ENCODE assay signal across 8 cellular contexts in genomic region chr6:169722362-169723199, GRCh38. TPM values are rescaled to one million over a fixed set of nuclear protein-coding genes. Genes with fewer than 3 reads are reported as not detected.
DNase-seq lines count a peak whose midpoint lies in the region; ATAC-seq and TF ChIP-seq lines count a peak whose summit lies in the region.

No MANE protein-coding gene starts in this region.

- H3K4me1 Mint-ChIP-seq in nephron: peaks cover 42% of the 10 kb centered on the region

- H3K27ac Mint-ChIP-seq in nephron: peak overlapping the region; percentile 84 to 96 (median 90)

- POLR2A ChIA-PET in HEK293 (lab: Yijun Ruan, JAX): interaction anchor here (1.1 to 3.2 kb wide), 5 partner anchors 18 to 367 kb away, joined by 3 to 33 read pairs (median 8); partner anchors contain the start of genes C6orf120, DYNLT2, ERMARD and WDR27

- peaks cover 8% of the 10 kb centered on the region for H3K36me3 Mint-ChIP-seq in nephron (ENCODE audit: low read depth)

- peak overlapping the region; percentile 90 to 97 (median 96) for H3K4me3 Mint-ChIP-seq in nephron

- H3K4me3 ChIP-seq in GM12864 (ENCODE audit: low read depth, low read length) (peak overlapping the region; percentile 64), HEK293 (ENCODE audit: low read depth, low read length) (peak overlapping the region; percentile 89), urinary bladder (ENCODE audit: low read depth, low read length) (peak overlapping the region; percentile 98)

- TF ChIP-seq CTCF in GM12864 (IDR thresholded peaks at IDR 0.05; ENCODE audit: low read depth, low read length, missing control alignments) (no peak), HEK293 (tag by site-specific recombination; IDR thresholded peaks at IDR 0.05) (no peak), nephron (IDR thresholded peaks at IDR 0.05; ENCODE audit: unreplicated experiment in 3 of 3) (no peak)

- 4% methylated on average over 22 of the region's 22 CpGs for WGBS in urinary bladder

- H3K4me1 ChIP-seq in HEK293 (ENCODE audit: control insufficient read depth, insufficient read depth, low read length) (0 out of 2 replicates have a peak, but pooled peaks cover 4% of the 10 kb centered on the region), urinary bladder (ENCODE audit: insufficient read depth) (no peaks in the 10 kb centered on the region)

- no peak for ATAC-seq in HG02973 (IDR thresholded peaks at IDR 0.05; ENCODE audit: unreplicated experiment)

- H3K27ac ChIP-seq in HEK293 (ENCODE audit: extremely low read depth, low read depth, low read length): peak overlapping the region; percentile 90
- peak overlapping the region; percentile 51 for H3K27ac ChIP-seq in urinary bladder (ENCODE audit: low read depth)

- DNase-seq in GM12864 (ENCODE audit: low read depth): no peak
- peak; percentile 59 for DNase-seq in NCI-H69 (lab: John Stamatoyannopoulos, UW)
- DNase-seq in activated T-helper 1 cell treated with anti-CD3 and anti-CD28 coated beads, Interleukin-2, amount 50 U/mL, for 16 hours (ENCODE audit: low read depth in 1 of 2, low spot score in 1 of 2): peak; percentile 9 to 20
- DNase-seq in fibroblast of peridontal ligament (ENCODE audit: extremely low read depth): peak; percentile 48

- no peaks in the 10 kb centered on the region for H3K27me3 Mint-ChIP-seq in nephron (ENCODE audit: low read depth)

- H3K36me3 ChIP-seq in HEK293 (ENCODE audit: control insufficient read depth in 2 of 2, insufficient read depth in 1 of 2, low read length in 2 of 2) (peaks cover 10 to 11% of the 10 kb centered on the region in 2 experiments), urinary bladder (ENCODE audit: insufficient read depth) (no peaks in the 10 kb centered on the region)

- CTCF ChIA-PET in HEK293 (lab: Yijun Ruan, JAX): interaction anchor here (0.6 to 2.6 kb wide), 4 partner anchors 13 to 852 kb away, joined by 3 to 21 read pairs (median 4); partner anchors contain the start of genes C6orf120 and WDR27

- no peaks in the 10 kb centered on the region for H3K9me3 Mint-ChIP-seq in nephron

- no peaks in the 10 kb centered on the region for H3K9me3 ChIP-seq in HEK293 (ENCODE audit: control insufficient read depth, insufficient read depth, low read depth, low read length)

TF ChIP-seq in HEK293, 187 proteins besides CTCF, POLR2A, EP300 and RAD21 (continues in another document):
- TF ChIP-seq ZNF610 (tag by site-specific recombination; IDR thresholded peaks at IDR 0.05; ENCODE audit: borderline replicate concordance) (no peak), ZNF394 (tag by site-specific recombination; IDR thresholded peaks at IDR 0.05; ENCODE audit: borderline replicate concordance) (no peak), ZNF530 (tag by site-specific recombination; IDR thresholded peaks at IDR 0.05; ENCODE audit: low read depth) (no peak), ZNF416 (tag by site-specific recombination; IDR thresholded peaks at IDR 0.05) (no peak), ZNF148 (tag by site-specific recombination; IDR thresholded peaks at IDR 0.05; ENCODE audit: borderline replicate concordance) (no peak), EGR2 (tag by site-specific recombination; IDR thresholded peaks at IDR 0.05; ENCODE audit: low read depth) (no peak), ZNF704 (tag by site-specific recombination; IDR thresholded peaks at IDR 0.05) (no peak), TRIM28 (IDR thresholded peaks at IDR 0.05; ENCODE audit: borderline replicate concordance, low read length) (no peak; the same call in 1 of the 2 replicates), SETDB1 (IDR thresholded peaks at IDR 0.05; ENCODE audit: insufficient read length, low read length) (no peak), ZNF274 (IDR thresholded peaks at IDR 0.05; ENCODE audit: low read length) (no peak), ZNF274 (tag by site-specific recombination; IDR thresholded peaks at IDR 0.05; ENCODE audit: borderline replicate concordance) (no peak), REST (tag by site-specific recombination; IDR thresholded peaks at IDR 0.05) (no peak), ZNF175 (tag by site-specific recombination; IDR thresholded peaks at IDR 0.05) (no peak), ZNF433 (tag by site-specific recombination; IDR thresholded peaks at IDR 0.05; ENCODE audit: low read depth) (no peak), GFI1B (tag by site-specific recombination; IDR thresholded peaks at IDR 0.05) (peak; percentile 42; the same call in 1 of the 2 replicates), ZNF707 (tag by site-specific recombination; IDR thresholded peaks at IDR 0.05) (no peak), WT1 (tag by site-specific recombination; IDR thresholded peaks at IDR 0.05) (no peak; the same call in 1 of the 2 replicates), RBAK (tag by site-specific recombination; IDR thresholded peaks at IDR 0.05) (no peak), ZNF488 (tag by site-specific recombination; IDR thresholded peaks at IDR 0.05) (no peak), ZNF548 (tag by site-specific recombination; IDR thresholded peaks at IDR 0.05) (no peak)

RNA-seq across cellular contexts. Expression of gene PHF10, which starts 1.7 kb away (rescaled TPM):
- 76.1 TPM for total RNA-seq in urinary bladder
- 44.2 TPM for polyA plus RNA-seq in urinary bladder

RNA-seq across cellular contexts. Expression of gene C6orf120, which starts 20.7 kb away (rescaled TPM):
- total RNA-seq in urinary bladder: 48.2 TPM
- 21.7 TPM for polyA plus RNA-seq in urinary bladder

RNA-seq across cellular contexts. Expression of gene WDR27, which starts 20.8 kb away (rescaled TPM):
- total RNA-seq in urinary bladder: 54.5 TPM
- 15.9 TPM for polyA plus RNA-seq in urinary bladder

RNA-seq across cellular contexts. Expression of gene DYNLT2, which starts 28.8 kb away (rescaled TPM):
- total RNA-seq in urinary bladder: 2.4 TPM
- polyA plus RNA-seq in urinary bladder: 1.6 TPM

RNA-seq across cellular contexts. Expression of gene ERMARD, which starts 28.8 kb away (rescaled TPM):
- 34.9 TPM for total RNA-seq in urinary bladder
- 19.7 TPM for polyA plus RNA-seq in urinary bladder
